26 cellular contexts compared by ENCODE assay signal in genomic region chr6:30149234-30149633, GRCh38. TPM values are rescaled to one million over a fixed set of nuclear protein-coding genes. Genes with fewer than 3 reads are reported as not detected.
"Had no signal": no experiment of that assay in that cellular context is flagged by ENCODE, and none has a peak within 500 bp of the region (broad histone marks: within the 10 kb centered on the region; RNA-seq: fewer than 3 reads in every experiment).

No MANE protein-coding gene starts in this region.

- DNase-seq: activated CD4-positive, alpha-beta T cell treated with anti-CD3 and anti-CD28 coated beads, Interleukin-2, amount 10 ng/mL, durations not matched to agents 24 days and 14 days; activated CD4-positive, CD25-positive, alpha-beta regulatory T cell; activated CD8-positive, alpha-beta T cell treated with anti-CD3 and anti-CD28 coated beads for 36 hours; activated naive CD4-positive, alpha-beta T cell treated with Interleukin-2 at 50 U/mL for 16 hours; activated naive CD8-positive, alpha-beta T cell treated with anti-CD3 and anti-CD28 coated beads, Interleukin-2, amount 10 ng/mL, durations not matched to agents 7 days and 5 days; activated T-cell treated with anti-CD3 and anti-CD28 coated beads, Interleukin-2, amount 50 U/mL, for 1 hour; amygdala; effector memory CD8-positive, alpha-beta T cell; foreskin melanocyte; glutamatergic neuron; midbrain; nephron progenitor cell; nucleus accumbens; posterior cingulate gyrus; sigmoid colon; spleen; stimulated activated naive B cell treated with anti-CD40 and anti-IgM and Interleukin-4, amounts not matched to agents 10 μg/mL and 1 μg/mL and 100 μg/mL, for 72 hours; upper lobe of right lung had no signal

- H3K27ac Mint-ChIP-seq: activated CD4-positive, alpha-beta T cell treated with anti-CD3 and anti-CD28 coated beads, Interleukin-2, amount 10 ng/mL, durations not matched to agents 24 days and 14 days; activated CD8-positive, alpha-beta T cell treated with anti-CD3 and anti-CD28 coated beads for 36 hours; activated naive CD8-positive, alpha-beta T cell treated with anti-CD3 and anti-CD28 coated beads, Interleukin-2, amount 10 ng/mL, durations not matched to agents 7 days and 5 days; activated T-helper 17 cell treated with anti-CD3 and anti-CD28 coated beads, Interleukin-2, amount 50 U/mL, for 72 hours; effector memory CD8-positive, alpha-beta T cell; nephron progenitor cell; stimulated activated naive B cell treated with anti-CD40 and anti-IgM and Interleukin-4, amounts not matched to agents 10 μg/mL and 1 μg/mL and 100 μg/mL, for 72 hours; T-helper 2 cell treated with Interferon-gamma antibody and Interleukin-4, amounts not matched to agents 5 μg/mL and 100 μg/mL, for 36 hours had no signal

- H3K4me1 ChIP-seq: sigmoid colon, upper lobe of right lung had no signal

- H3K36me3 ChIP-seq: sigmoid colon, spleen, thoracic aorta, upper lobe of right lung had no signal

- H3K36me3 Mint-ChIP-seq: activated naive CD8-positive, alpha-beta T cell treated with anti-CD3 and anti-CD28 coated beads, Interleukin-2, amount 10 ng/mL, durations not matched to agents 7 days and 5 days; stimulated activated naive B cell treated with anti-CD40 and anti-IgM and Interleukin-4, amounts not matched to agents 10 μg/mL and 1 μg/mL and 100 μg/mL, for 72 hours had no signal

- H3K27ac ChIP-seq: sigmoid colon, spleen, thoracic aorta, upper lobe of right lung had no signal

- H3K9me3 ChIP-seq: sigmoid colon, spleen, thoracic aorta, upper lobe of right lung had no signal

- H3K4me3 ChIP-seq: lung, sigmoid colon, spleen, thoracic aorta, upper lobe of right lung had no signal

- H3K4me1 Mint-ChIP-seq: activated T-helper 17 cell treated with anti-CD3 and anti-CD28 coated beads, Interleukin-2, amount 50 U/mL, for 72 hours; nephron progenitor cell had no signal

- H3K4me3 Mint-ChIP-seq: activated CD4-positive, alpha-beta T cell treated with anti-CD3 and anti-CD28 coated beads, Interleukin-2, amount 10 ng/mL, durations not matched to agents 24 days and 14 days; activated CD8-positive, alpha-beta T cell treated with anti-CD3 and anti-CD28 coated beads for 36 hours; activated naive CD8-positive, alpha-beta T cell treated with anti-CD3 and anti-CD28 coated beads, Interleukin-2, amount 10 ng/mL, durations not matched to agents 7 days and 5 days; activated T-helper 17 cell treated with anti-CD3 and anti-CD28 coated beads, Interleukin-2, amount 50 U/mL, for 72 hours; effector memory CD8-positive, alpha-beta T cell; nephron progenitor cell; stimulated activated naive B cell treated with anti-CD40 and anti-IgM and Interleukin-4, amounts not matched to agents 10 μg/mL and 1 μg/mL and 100 μg/mL, for 72 hours; T-helper 2 cell treated with Interferon-gamma antibody and Interleukin-4, amounts not matched to agents 5 μg/mL and 100 μg/mL, for 36 hours had no signal

- ATAC-seq: activated CD8-positive, alpha-beta T cell treated with anti-CD3 and anti-CD28 coated beads for 36 hours; activated T-helper 17 cell treated with anti-CD3 and anti-CD28 coated beads, Interleukin-2, amount 50 U/mL, for 72 hours; effector memory CD8-positive, alpha-beta T cell; stimulated activated naive B cell treated with anti-CD40 and anti-IgM and Interleukin-4, amounts not matched to agents 10 μg/mL and 1 μg/mL and 100 μg/mL, for 72 hours; upper lobe of right lung had no signal

- H3K9me3 Mint-ChIP-seq: activated CD4-positive, alpha-beta T cell treated with anti-CD3 and anti-CD28 coated beads, Interleukin-2, amount 10 ng/mL, durations not matched to agents 24 days and 14 days; activated CD8-positive, alpha-beta T cell treated with anti-CD3 and anti-CD28 coated beads for 36 hours; activated naive CD8-positive, alpha-beta T cell treated with anti-CD3 and anti-CD28 coated beads, Interleukin-2, amount 10 ng/mL, durations not matched to agents 7 days and 5 days; activated T-helper 17 cell treated with anti-CD3 and anti-CD28 coated beads, Interleukin-2, amount 50 U/mL, for 72 hours; effector memory CD8-positive, alpha-beta T cell; nephron progenitor cell; stimulated activated naive B cell treated with anti-CD40 and anti-IgM and Interleukin-4, amounts not matched to agents 10 μg/mL and 1 μg/mL and 100 μg/mL, for 72 hours; T-helper 2 cell treated with Interferon-gamma antibody and Interleukin-4, amounts not matched to agents 5 μg/mL and 100 μg/mL, for 36 hours had no signal

RNA-seq across cellular contexts. Expression of gene TRIM10, which starts 11.8 kb away (rescaled TPM):
- total RNA-seq: activated CD8-positive, alpha-beta T cell treated with anti-CD3 and anti-CD28 coated beads for 36 hours; activated naive CD8-positive, alpha-beta T cell treated with anti-CD3 and anti-CD28 coated beads, Interleukin-2, amount 10 ng/mL, durations not matched to agents 7 days and 5 days; dermis microvascular lymphatic vessel endothelial cell; renal cortical epithelial cell; thoracic aorta; upper lobe of right lung had no signal
- polyA plus RNA-seq: keratinocyte had no signal

RNA-seq across cellular contexts. Expression of gene TRIM40, which starts 13.3 kb away (rescaled TPM):
- total RNA-seq: activated CD4-positive, alpha-beta T cell treated with anti-CD3 and anti-CD28 coated beads, Interleukin-2, amount 10 ng/mL, durations not matched to agents 24 days and 14 days; activated CD8-positive, alpha-beta T cell treated with anti-CD3 and anti-CD28 coated beads for 36 hours; activated naive CD8-positive, alpha-beta T cell treated with anti-CD3 and anti-CD28 coated beads, Interleukin-2, amount 10 ng/mL, durations not matched to agents 7 days and 5 days; activated T-helper 17 cell treated with anti-CD3 and anti-CD28 coated beads, Interleukin-2, amount 50 U/mL, for 72 hours; cardiac septum; dermis microvascular lymphatic vessel endothelial cell; renal cortical epithelial cell; sigmoid colon; thoracic aorta; upper lobe of right lung had no signal
- polyA plus RNA-seq: keratinocyte, spleen had no signal

RNA-seq across cellular contexts. Expression of gene TRIM15, which starts 14.1 kb away (rescaled TPM):
- total RNA-seq: activated CD8-positive, alpha-beta T cell treated with anti-CD3 and anti-CD28 coated beads for 36 hours; activated naive CD8-positive, alpha-beta T cell treated with anti-CD3 and anti-CD28 coated beads, Interleukin-2, amount 10 ng/mL, durations not matched to agents 7 days and 5 days; activated T-helper 17 cell treated with anti-CD3 and anti-CD28 coated beads, Interleukin-2, amount 50 U/mL, for 72 hours; cardiac septum; dermis microvascular lymphatic vessel endothelial cell; lung; renal cortical epithelial cell; thoracic aorta; upper lobe of right lung had no signal
- polyA plus RNA-seq: keratinocyte had no signal

RNA-seq across cellular contexts. Expression of gene TRIM31, which starts 36.3 kb away (rescaled TPM):
- total RNA-seq: activated CD8-positive, alpha-beta T cell treated with anti-CD3 and anti-CD28 coated beads for 36 hours; activated naive CD8-positive, alpha-beta T cell treated with anti-CD3 and anti-CD28 coated beads, Interleukin-2, amount 10 ng/mL, durations not matched to agents 7 days and 5 days; activated T-helper 17 cell treated with anti-CD3 and anti-CD28 coated beads, Interleukin-2, amount 50 U/mL, for 72 hours; cardiac septum; dermis microvascular lymphatic vessel endothelial cell; renal cortical epithelial cell; spleen had no signal
- polyA plus RNA-seq: keratinocyte had no signal
